7 cellular contexts compared by ENCODE assay signal in genomic region chr3:27484002-27484844, GRCh38. TPM values are rescaled to one million over a fixed set of nuclear protein-coding genes. Genes with fewer than 3 reads are reported as not detected.
DNase-seq lines count a peak whose midpoint lies in the region; ATAC-seq and TF ChIP-seq lines count a peak whose summit lies in the region.

Gene SLC4A7 (minus strand): TSS chr3:27484384. CDS start chr3:27484126, 258 bp downstream.

- no peaks in the 10 kb centered on the region for H3K9me2 ChIP-seq in hepatocyte (replicated peaks; ENCODE audit: insufficient read depth)

- ATAC-seq in GM18505 (IDR thresholded peaks at IDR 0.05; ENCODE audit: unreplicated experiment) (peak; percentile 91), HG02973 (IDR thresholded peaks at IDR 0.05; ENCODE audit: unreplicated experiment) (peak; percentile 93)

- H3K4me3 ChIP-seq in astrocyte of the cerebellum (ENCODE audit: low read depth, low read length) = peak within 1 kb of the TSS; percentile 91
- peak within 1 kb of the TSS; percentile 76 for H3K4me3 ChIP-seq in hepatocyte

- H3K4me2 ChIP-seq in hepatocyte = peak within 1 kb of the TSS; percentile 84

- no peaks in the 10 kb centered on the region for H3K27me3 ChIP-seq in hepatocyte

- DNase-seq in NCI-H2029 (lab: John Stamatoyannopoulos, UW) (peak; percentile 96), T-helper 22 cell (ENCODE audit: low read depth) (peak; percentile 97), astrocyte of the cerebellum (ENCODE audit: low read depth) (peak; percentile 85), hepatocyte (ENCODE audit: low spot score) (peak; percentile 98), retina (peak; percentile 98)

- H3K4me1 ChIP-seq in hepatocyte (ENCODE audit: insufficient read depth) = peaks cover 6% of the 10 kb centered on the region

- WGBS in hepatocyte (ENCODE audit: low lambda C conversion rate, missing lambda C conversion rate) = under 1% methylated on average over 45 of the region's 100 CpGs

- H3K9me3 ChIP-seq in hepatocyte (ENCODE audit: low read depth) = no peaks in the 10 kb centered on the region

- no peak for TF ChIP-seq CTCF in astrocyte of the cerebellum (IDR thresholded peaks at IDR 0.05; ENCODE audit: low read depth, low read length, missing control alignments)
- TF ChIP-seq CTCF in hepatocyte (IDR thresholded peaks at IDR 0.05; ENCODE audit: poor library complexity) = no peak

- H3K27ac ChIP-seq in hepatocyte = peak within 1 kb of the TSS; percentile 95

- peaks cover 24% of the 10 kb centered on the region for H4K20me1 ChIP-seq in hepatocyte (ENCODE audit: insufficient read depth, poor library complexity, severe bottlenecking)

- peaks cover 37% of the 10 kb centered on the region for H3K79me2 ChIP-seq in hepatocyte

- peak within 1 kb of the TSS; percentile 43 for H2AFZ ChIP-seq in hepatocyte

- in situ Hi-C loops in astrocyte of the cerebellum (cut with HindIII; ENCODE audit: low sequenced_read_pairs) = no loop called here

- H3K36me3 ChIP-seq in hepatocyte (replicated peaks; ENCODE audit: insufficient read depth, low read depth) = no peaks in the 10 kb centered on the region

- TF ChIP-seq POLR2A in GM18505 (IDR thresholded peaks at IDR 0.05; ENCODE audit: borderline replicate concordance, extremely low read depth, insufficient read depth, insufficient read length) = peak; percentile 87

RNA-seq across cellular contexts. Expression of gene SLC4A7, which starts in this region (rescaled TPM):
- total RNA-seq in hepatocyte = 44.7 and 45.3 TPM in 2 replicates
- polyA plus RNA-seq in hepatocyte = 7.7 and 9.3 TPM in 2 replicates

Comparison
In these comparisons a context has a peak if more than half of its experiments do, and no peak if none do; other contexts are left out.
1. Peak in every context shown above with its lines: DNase-seq, ATAC-seq, H3K4me3 ChIP-seq and H3K27ac ChIP-seq.